In the genomic region with DNA sequence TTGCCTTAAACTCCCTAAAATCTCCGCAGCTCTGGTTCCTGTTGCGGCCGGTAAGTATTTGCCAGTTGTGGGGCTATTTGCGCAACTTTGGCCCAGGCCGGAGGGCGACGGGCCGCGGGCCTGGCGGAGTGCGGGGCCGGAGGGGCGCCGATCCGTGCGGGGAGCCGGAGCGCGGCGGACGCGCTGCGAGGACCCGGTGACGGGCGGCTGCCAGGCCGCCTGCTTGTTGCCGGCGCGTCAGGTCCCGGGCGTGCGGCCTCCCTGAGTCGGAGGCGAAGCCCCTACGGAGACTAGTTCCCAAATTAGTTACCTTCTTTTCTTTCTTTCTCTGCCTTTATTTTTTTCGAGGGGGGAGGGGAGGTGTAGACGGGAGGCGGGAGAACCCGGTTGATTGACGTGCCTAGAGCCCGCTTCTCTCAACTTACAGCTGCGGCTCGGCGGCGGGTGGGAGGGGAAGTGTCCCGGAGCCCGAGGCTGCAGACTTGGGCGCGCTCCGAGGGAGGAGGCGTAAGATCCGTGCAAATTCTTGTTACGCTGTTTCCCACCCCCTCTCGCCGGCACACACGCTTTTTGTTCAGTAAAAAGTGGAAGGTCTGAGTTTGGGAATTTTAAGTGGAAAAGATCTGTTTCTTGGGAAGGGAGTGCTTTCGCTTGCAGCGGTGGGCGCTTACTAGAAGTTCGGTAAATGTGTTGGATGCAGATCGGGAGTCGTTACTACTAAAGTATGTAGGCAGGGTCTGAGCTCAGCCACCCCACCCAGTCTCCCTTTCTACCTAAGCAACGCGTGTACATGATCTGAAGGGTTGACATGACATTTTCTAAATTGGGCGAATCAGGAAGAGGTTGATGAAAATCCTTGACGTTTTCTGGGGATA, we compare ENCODE assay signal across 8 cellular contexts. TPM values are rescaled to one million over a fixed set of nuclear protein-coding genes. Genes with fewer than 3 reads are reported as not detected.
DNase-seq lines count a peak whose midpoint lies in the region; ATAC-seq and TF ChIP-seq lines count a peak whose summit lies in the region.

No MANE protein-coding gene starts in this region.

- peaks cover 55% of the 10 kb centered on the region for H3F3A ChIP-seq in GM23248 (ENCODE audit: insufficient read depth)
- peaks cover 34% of the 10 kb centered on the region for H3F3A ChIP-seq in neural progenitor cell (ENCODE audit: low read depth)

- H3K9ac ChIP-seq in GM23248 (peak overlapping the region; percentile 99), neural progenitor cell (peak overlapping the region; percentile 85)

- no peak for TF ChIP-seq CTCF in neural progenitor cell (IDR thresholded peaks at IDR 0.05)

- H3K4me1 Mint-ChIP-seq in neural progenitor cell: peaks cover 40% of the 10 kb centered on the region
- peaks cover 53% of the 10 kb centered on the region for H3K4me1 Mint-ChIP-seq in stimulated activated naive CD8-positive, alpha-beta T cell treated with anti-CD3 and anti-CD28 coated beads, Interleukin-15, amount 100 ng/mL, for 72 hours

- peak overlapping the region; percentile 89 for H3K4me3 Mint-ChIP-seq in neural progenitor cell
- peak overlapping the region; percentile 90 for H3K4me3 Mint-ChIP-seq in stimulated activated naive CD8-positive, alpha-beta T cell treated with anti-CD3 and anti-CD28 coated beads, Interleukin-15, amount 100 ng/mL, for 72 hours

- peaks cover 81% of the 10 kb centered on the region for H3K79me2 ChIP-seq in GM23248 (ENCODE audit: insufficient read depth)
- peaks cover 83% of the 10 kb centered on the region for H3K79me2 ChIP-seq in neural progenitor cell (ENCODE audit: low read depth)

- peaks cover 2% of the 10 kb centered on the region for H3K27me3 Mint-ChIP-seq in neural progenitor cell (ENCODE audit: insufficient read depth, low read depth)
- no peaks in the 10 kb centered on the region for H3K27me3 Mint-ChIP-seq in stimulated activated naive CD8-positive, alpha-beta T cell treated with anti-CD3 and anti-CD28 coated beads, Interleukin-15, amount 100 ng/mL, for 72 hours

- peaks cover 66% of the 10 kb centered on the region for H3K4me1 ChIP-seq in GM23248 (ENCODE audit: insufficient read depth)
- H3K4me1 ChIP-seq in SJCRH30: peaks cover 16% of the 10 kb centered on the region
- peaks cover 36% of the 10 kb centered on the region for H3K4me1 ChIP-seq in neural progenitor cell

- 0 to 1% methylated on average over 65 to 67 of the region's 67 CpGs for WGBS in GM23248 (ENCODE audit: low coverage in 1 of 2, low lambda C conversion rate in 2 of 2, missing lambda C conversion rate in 2 of 2), 2 experiments

- DNase-seq in D341Med (ENCODE audit: low spot score) (peak; percentile 86), GM23248 (peak; percentile 96), MG63 (peak; percentile 82), SJCRH30 (peak; percentile 90 to 92), foreskin melanocyte (peak; percentile 82), neural progenitor cell (ENCODE audit: low spot score) (peak; percentile 94)
- DNase-seq in activated naive CD4-positive, alpha-beta T cell (lab: John Stamatoyannopoulos, UW): peak; percentile 50 to 74 (median 58)
- DNase-seq in stimulated activated naive CD8-positive, alpha-beta T cell treated with anti-CD3 and anti-CD28 coated beads, Interleukin-15, amount 100 ng/mL, for 72 hours: peak; percentile 82 to 86

- H3K4me2 ChIP-seq in GM23248 (ENCODE audit: unreplicated experiment): peak overlapping the region; percentile 98
- peak overlapping the region; percentile 89 for H3K4me2 ChIP-seq in neural progenitor cell

- ATAC-seq in stimulated activated naive CD8-positive, alpha-beta T cell treated with anti-CD3 and anti-CD28 coated beads, Interleukin-15, amount 100 ng/mL, for 72 hours: peak; percentile 48

- peak overlapping the region; percentile 98 for H3K27ac Mint-ChIP-seq in neural progenitor cell
- peak overlapping the region; percentile 99 to 100 for H3K27ac Mint-ChIP-seq in stimulated activated naive CD8-positive, alpha-beta T cell treated with anti-CD3 and anti-CD28 coated beads, Interleukin-15, amount 100 ng/mL, for 72 hours

- H3K9me3 Mint-ChIP-seq in neural progenitor cell: no peaks in the 10 kb centered on the region
- no peaks in the 10 kb centered on the region for H3K9me3 Mint-ChIP-seq in stimulated activated naive CD8-positive, alpha-beta T cell treated with anti-CD3 and anti-CD28 coated beads, Interleukin-15, amount 100 ng/mL, for 72 hours

- peaks cover 31% of the 10 kb centered on the region; the same call in 1 of the 2 replicates for H4K20me1 ChIP-seq in GM23248 (ENCODE audit: insufficient read depth)
- H4K20me1 ChIP-seq in neural progenitor cell (ENCODE audit: low read depth): peaks cover 35% of the 10 kb centered on the region

- peak overlapping the region; percentile 91 for H3K4me3 ChIP-seq in GM23248
- peak overlapping the region; percentile 78 for H3K4me3 ChIP-seq in MG63
- peak overlapping the region; percentile 93 for H3K4me3 ChIP-seq in SJCRH30
- peak overlapping the region; percentile 80 for H3K4me3 ChIP-seq in neural progenitor cell

- no peaks in the 10 kb centered on the region for H3K27me3 ChIP-seq in GM23248 (replicated peaks; ENCODE audit: insufficient read depth)
- no peaks in the 10 kb centered on the region for H3K27me3 ChIP-seq in MG63
- no peaks in the 10 kb centered on the region for H3K27me3 ChIP-seq in SJCRH30
- H3K27me3 ChIP-seq in neural progenitor cell: no peaks in the 10 kb centered on the region

- in situ Hi-C loops in GM23248 (cut with MboI): no loop called here

- H2AFZ ChIP-seq in GM23248 (peak overlapping the region; percentile 47), neural progenitor cell (replicated peaks) (peak overlapping the region; percentile 72)

- H3K9me3 ChIP-seq in GM23248 (ENCODE audit: low read depth): no peaks in the 10 kb centered on the region
- no peaks in the 10 kb centered on the region for H3K9me3 ChIP-seq in MG63
- H3K9me3 ChIP-seq in SJCRH30 (replicated peaks): no peaks in the 10 kb centered on the region
- no peaks in the 10 kb centered on the region for H3K9me3 ChIP-seq in neural progenitor cell (ENCODE audit: low read depth)

- H3K9me2 ChIP-seq in GM23248 (ENCODE audit: insufficient read depth): no peaks in the 10 kb centered on the region

- peaks cover 2% of the 10 kb centered on the region for H3K36me3 Mint-ChIP-seq in neural progenitor cell

- H3K27ac ChIP-seq in GM23248 (peak overlapping the region; percentile 99), SJCRH30 (peak overlapping the region; percentile 96), neural progenitor cell (peak overlapping the region; percentile 99)

- H3K36me3 ChIP-seq in GM23248 (ENCODE audit: low read depth) (no peaks in the 10 kb centered on the region), MG63 (no peaks in the 10 kb centered on the region; the same call in 1 of the 2 replicates), SJCRH30 (no peaks in the 10 kb centered on the region), neural progenitor cell (no peaks in the 10 kb centered on the region)

RNA-seq across cellular contexts. Expression of gene ZBTB1, which starts 0.6 kb away (rescaled TPM):
- total RNA-seq in GM23248 (2014; rRNA removed; shearing (Covaris generic)): 46.9 and 60.0 TPM in 2 replicates
- 37.5 and 39.1 TPM in 2 replicates for polyA plus RNA-seq in GM23248 (2016; fragmentation: Nextera tagmentation; extraction: Ambion mirVana)
- 16.8 and 28.1 TPM in 2 replicates for total RNA-seq in MG63 (2014; rRNA removed; shearing (Covaris generic); ENCODE audit: low replicate concordance)
- 30.1 and 37.3 TPM in 2 replicates for total RNA-seq in SJCRH30 (2014; rRNA removed; shearing (Covaris generic))
- total RNA-seq in neural progenitor cell (ENCODE audit: low replicate concordance): 40.9 and 53.3 TPM in 2 replicates

RNA-seq across cellular contexts. Expression of gene ZBTB25, which starts 1.5 kb away (rescaled TPM):
- 3.6 and 7.0 TPM in 2 replicates for total RNA-seq in GM23248 (2014; rRNA removed; shearing (Covaris generic))
- polyA plus RNA-seq in GM23248 (2016; fragmentation: Nextera tagmentation; extraction: Ambion mirVana): 8.0 and 12.5 TPM in 2 replicates
- 0.57 and 1.6 TPM in 2 replicates for total RNA-seq in MG63 (2014; rRNA removed; shearing (Covaris generic); ENCODE audit: low replicate concordance)
- 4.8 and 7.0 TPM in 2 replicates for total RNA-seq in SJCRH30 (2014; rRNA removed; shearing (Covaris generic))
- total RNA-seq in neural progenitor cell (ENCODE audit: low replicate concordance): 11.6 and 14.3 TPM in 2 replicates

RNA-seq across cellular contexts. Expression of gene HSPA2, which starts 35.4 kb away (rescaled TPM):
- 28.1 and 28.9 TPM in 2 replicates for total RNA-seq in GM23248 (2014; rRNA removed; shearing (Covaris generic))
- 29.3 and 31.4 TPM in 2 replicates for polyA plus RNA-seq in GM23248 (2016; fragmentation: Nextera tagmentation; extraction: Ambion mirVana)
- total RNA-seq in MG63 (2014; rRNA removed; shearing (Covaris generic); ENCODE audit: low replicate concordance): 5.2 and 7.1 TPM in 2 replicates
- 1.8 and 1.9 TPM in 2 replicates for total RNA-seq in SJCRH30 (2014; rRNA removed; shearing (Covaris generic))
- total RNA-seq in neural progenitor cell (ENCODE audit: low replicate concordance): 5.5 and 9.2 TPM in 2 replicates

RNA-seq across cellular contexts. Expression of gene AKAP5, which starts 39.8 kb away (rescaled TPM):
- 0.22 and 0.89 TPM in 2 replicates for total RNA-seq in GM23248 (2014; rRNA removed; shearing (Covaris generic))
- 0.08 and 0.19 TPM in 2 replicates for polyA plus RNA-seq in GM23248 (2016; fragmentation: Nextera tagmentation; extraction: Ambion mirVana)
- 0.10 TPM in 1 of 2 replicates, not detected in the other for total RNA-seq in MG63 (2014; rRNA removed; shearing (Covaris generic); ENCODE audit: low replicate concordance)
- total RNA-seq in SJCRH30 (2014; rRNA removed; shearing (Covaris generic)): 2.4 and 2.5 TPM in 2 replicates
- 2.4 and 3.2 TPM in 2 replicates for total RNA-seq in neural progenitor cell (ENCODE audit: low replicate concordance)

RNA-seq across cellular contexts. Expression of gene PPP1R36, which starts 44.6 kb away (rescaled TPM):
- total RNA-seq in GM23248 (2014; rRNA removed; shearing (Covaris generic)): 1.6 TPM in 1 of 2 replicates, not detected in the other
- polyA plus RNA-seq in GM23248 (2016; fragmentation: Nextera tagmentation; extraction: Ambion mirVana): 1.8 and 2.0 TPM in 2 replicates
- not detected in 2 replicates for total RNA-seq in MG63 (2014; rRNA removed; shearing (Covaris generic); ENCODE audit: low replicate concordance)
- 0.24 and 0.56 TPM in 2 replicates for total RNA-seq in SJCRH30 (2014; rRNA removed; shearing (Covaris generic))
- 0.81 TPM in 1 of 2 replicates, not detected in the other for total RNA-seq in neural progenitor cell (ENCODE audit: low replicate concordance)

Comparison
In these comparisons a context has a peak if more than half of its experiments do, and no peak if none do; other contexts are left out.
1. Peak in every context shown above with its lines: DNase-seq, ATAC-seq, H3K4me3 ChIP-seq and H3K27ac ChIP-seq.